10 cellular contexts compared by ENCODE assay signal in the genomic region with DNA sequence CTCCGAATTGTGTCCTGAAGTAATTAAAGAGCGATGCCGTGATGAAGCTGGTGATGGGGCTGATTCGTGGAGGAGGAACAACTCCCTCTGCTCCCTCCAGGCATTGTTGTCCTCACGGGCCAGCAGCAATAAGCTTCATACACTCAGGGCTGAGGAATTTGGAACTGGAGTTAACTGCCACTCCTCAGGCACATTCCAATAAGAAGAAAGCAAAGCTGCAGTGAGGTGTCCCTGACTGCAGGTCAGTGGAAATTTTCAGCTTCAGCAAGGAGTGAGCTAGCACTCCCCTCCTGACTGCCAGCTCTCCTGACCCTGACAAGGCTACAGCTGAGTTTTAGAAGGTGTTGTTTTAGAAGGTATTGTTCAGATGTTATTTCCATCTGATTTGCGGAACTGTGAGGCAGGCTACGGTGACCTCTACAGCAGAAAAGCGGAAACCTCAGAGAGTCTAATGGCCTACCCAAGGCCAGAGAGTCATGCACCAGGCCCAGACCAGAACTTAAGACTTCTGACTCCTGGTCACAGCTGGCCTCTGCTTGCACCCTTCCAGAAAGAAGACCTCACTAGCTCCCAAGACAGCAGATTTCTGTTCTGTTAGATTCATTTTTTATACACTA.
DNase-seq lines count a peak whose midpoint lies in the region; ATAC-seq and TF ChIP-seq lines count a peak whose summit lies in the region.
"Had no signal": no experiment of that assay in that cellular context is flagged by ENCODE, and none has a peak within 500 bp of the region (broad histone marks: within the 10 kb centered on the region; RNA-seq: fewer than 3 reads in every experiment).

No MANE protein-coding gene starts in this region.

- no peaks in the 10 kb centered on the region for H3K27me3 ChIP-seq in subcutaneous abdominal adipose tissue (ENCODE audit: control insufficient read depth in 5 of 5, insufficient read depth in 4 of 5, low read length in 5 of 5)

- peak overlapping the region in 1 of 5 donors; percentile 31 for H3K9ac ChIP-seq in subcutaneous abdominal adipose tissue (ENCODE audit: low read length in 5 of 5)
- H3K9ac ChIP-seq: parathyroid adenoma had no signal

- ATAC-seq in HG02588 (IDR thresholded peaks at IDR 0.05; ENCODE audit: unreplicated experiment) (no peak), HG03045 (IDR thresholded peaks at IDR 0.05; ENCODE audit: unreplicated experiment) (no peak)

- peak overlapping the region; percentile 63 for H3K27ac ChIP-seq in subcutaneous abdominal adipose tissue (ENCODE audit: low read depth, low read length)
- H3K27ac ChIP-seq: parathyroid adenoma had no signal

- H3K4me3 ChIP-seq in HFF-Myc (replicated peaks; ENCODE audit: low read depth, low read length) (no peak overlapping the region), subcutaneous abdominal adipose tissue (ENCODE audit: low read depth in 1 of 5, low read length in 5 of 5) (peak overlapping the region in 1 of 5 donors; percentile 9)

- peaks cover 2 to 37% (median 20%) of the 10 kb centered on the region in 5 donors for H3K4me1 ChIP-seq in subcutaneous abdominal adipose tissue (ENCODE audit: control insufficient read depth in 5 of 5, insufficient read depth in 5 of 5, low read length in 5 of 5)
- H3K4me1 ChIP-seq: parathyroid adenoma had no signal

- TF ChIP-seq CTCF in HFF-Myc (IDR thresholded peaks at IDR 0.05; ENCODE audit: low read depth, low read length, missing control alignments): no peak

- H3K36me3 ChIP-seq in subcutaneous abdominal adipose tissue (ENCODE audit: control insufficient read depth in 5 of 5, insufficient read depth in 5 of 5, low read length in 5 of 5): peaks cover 7 to 41% (median 32%) of the 10 kb centered on the region in 5 donors

- H3K9me3 ChIP-seq in subcutaneous abdominal adipose tissue (ENCODE audit: control insufficient read depth in 5 of 5, low read length in 5 of 5): no peaks in the 10 kb centered on the region

- DNase-seq in HFF-Myc (ENCODE audit: extremely low read depth, low read depth) (peak; percentile 89), cerebellar cortex (ENCODE audit: low spot score) (peak; percentile 36), islet precursor cell (peak; percentile 97), NCI-H2081 (lab: John Stamatoyannopoulos, UW) (no peak), C1 segment of cervical spinal cord (lab: John Stamatoyannopoulos, UW) (no peak)
- DNase-seq: NCI-H1930 had no signal

Comparison
In these comparisons a context has a peak if more than half of its experiments do, and no peak if none do; other contexts are left out.
1. DNase-seq: peak in HFF-Myc (single experiment), cerebellar cortex (single experiment) and islet precursor cell (single experiment); none in NCI-H2081 (0 of 2) and C1 segment of cervical spinal cord (0 of 14).